ENCODE assay signal across 8 cellular contexts in genomic region chr19:5826531-5827341, GRCh38. TPM values are rescaled to one million over a fixed set of nuclear protein-coding genes. Genes with fewer than 3 reads are reported as not detected.
A peak's percentile ranks its signal among the peaks of the same experiment; 100 is the strongest.
DNase-seq lines count a peak whose midpoint lies in the region; ATAC-seq and TF ChIP-seq lines count a peak whose summit lies in the region.

No MANE protein-coding gene starts in this region.

- H3K4me3 ChIP-seq in esophagus muscularis mucosa, result no peak overlapping the region

- TF ChIP-seq EP300 in esophagus muscularis mucosa (IDR thresholded peaks at IDR 0.05), result no peak

- TF ChIP-seq POLR2A in esophagus muscularis mucosa (IDR thresholded peaks at IDR 0.05; ENCODE audit: low read depth), result no peak

- TF ChIP-seq CTCF in esophagus muscularis mucosa (IDR thresholded peaks at IDR 0.05), result peak; percentile 17 to 40 (median 38)
- no peak for TF ChIP-seq CTCF in neural crest cell (conservative IDR thresholded peaks at IDR 0.05)

- ATAC-seq in T-helper 17 cell, result no peak
- ATAC-seq in GM18870 (IDR thresholded peaks at IDR 0.05; ENCODE audit: unreplicated experiment), result no peak

- H3K27ac ChIP-seq in esophagus muscularis mucosa (replicated peaks in 1 of 4), result peak overlapping the region; percentile 89 to 95 (median 91)

- DNase-seq in NCI-H446 treated with DMSO at 0.1 percent for 48 hours (lab: John Stamatoyannopoulos, UW), result peak; percentile 12
- no peak for DNase-seq in NCI-H446 (lab: John Stamatoyannopoulos, UW)
- peak; percentile 85 for DNase-seq in NCI-H1417 treated with DMSO at 0.1 percent for 48 hours (lab: John Stamatoyannopoulos, UW)
- no peak for DNase-seq in T-helper 17 cell
- no peak for DNase-seq in esophagus muscularis mucosa (ENCODE audit: extremely low spot score)
- peak; percentile 45 for DNase-seq in neural crest cell (ENCODE audit: low read depth, low spot score)
- DNase-seq in GM03348 (ENCODE audit: low spot score), result no peak

- H3K9me3 ChIP-seq in T-helper 17 cell (ENCODE audit: control insufficient read depth, low read length, poor library complexity, severe bottlenecking) (no peaks in the 10 kb centered on the region), esophagus muscularis mucosa (no peaks in the 10 kb centered on the region)

- peaks cover 6% of the 10 kb centered on the region for H3K4me1 Mint-ChIP-seq in T-helper 17 cell
- H3K4me1 Mint-ChIP-seq in neural crest cell, result peaks cover 14% of the 10 kb centered on the region

- H3K4me1 ChIP-seq in esophagus muscularis mucosa, result peaks cover 27 to 58% (median 46%) of the 10 kb centered on the region in 4 donors

- H3K27me3 Mint-ChIP-seq in T-helper 17 cell, result no peaks in the 10 kb centered on the region
- H3K27me3 Mint-ChIP-seq in neural crest cell (ENCODE audit: low read depth), result peaks cover 6% of the 10 kb centered on the region

- H3K4me3 Mint-ChIP-seq in T-helper 17 cell (peak overlapping the region; percentile 88), neural crest cell (peak overlapping the region; percentile 88)

- 19% methylated on average over 23 of the region's 24 CpGs for WGBS in esophagus muscularis mucosa

- H3K27me3 ChIP-seq in esophagus muscularis mucosa, result peaks cover 0 to 39% (median 1%) of the 10 kb centered on the region in 4 donors

- no peaks in the 10 kb centered on the region for H3K36me3 ChIP-seq in esophagus muscularis mucosa

- H3K27ac Mint-ChIP-seq in T-helper 17 cell (peak overlapping the region; percentile 88), neural crest cell (ENCODE audit: unreplicated experiment) (peak overlapping the region; percentile 98)

- H3K36me3 Mint-ChIP-seq in T-helper 17 cell (ENCODE audit: low read depth) (peaks cover 4% of the 10 kb centered on the region), neural crest cell (ENCODE audit: low read depth) (no peaks in the 10 kb centered on the region)

- intact Hi-C loops in esophagus muscularis mucosa (cut with DNase I), result loop anchor here (5.0 kb wide), 1 partner anchor 66 kb away; no protein-coding TSS in a partner anchor

- no peaks in the 10 kb centered on the region for H3K9me3 Mint-ChIP-seq in neural crest cell

RNA-seq across cellular contexts. Expression of gene FUT6, which starts 12.8 kb away (rescaled TPM):
- total RNA-seq in T-helper 17 cell (not detected), esophagus muscularis mucosa (under 1 TPM in 1 of 4 donors, not detected in 3; 0.17 TPM), neural crest cell (not detected in 2 replicates)

RNA-seq across cellular contexts. Expression of gene NRTN, which starts 21.9 kb away (rescaled TPM):
- total RNA-seq in T-helper 17 cell, result under 1 TPM; 0.35 to 0.39 TPM
- total RNA-seq in esophagus muscularis mucosa, result 10 to 100 TPM; 12.9 to 53.0 (median 29.5) TPM
- total RNA-seq in neural crest cell, result 4.4 and 4.8 TPM in 2 replicates

RNA-seq across cellular contexts. Expression of gene FUT3, which starts 24.5 kb away (rescaled TPM):
- total RNA-seq in T-helper 17 cell (under 1 TPM in 1 of 2 donors, not detected in 1; 0.50 TPM), esophagus muscularis mucosa (under 1 TPM in 1 of 4 donors, not detected in 3; 0.57 TPM), neural crest cell (not detected in 2 replicates)

RNA-seq across cellular contexts. Expression of gene DUS3L, which starts 35.8 kb away (rescaled TPM):
- total RNA-seq in T-helper 17 cell (100 to 1,000 TPM; 128 to 131 TPM), esophagus muscularis mucosa (10 to 100 TPM; 20.3 to 34.1 (median 27.3) TPM), neural crest cell (65.1 and 67.2 TPM in 2 replicates)

RNA-seq across cellular contexts. Expression of gene PRR22, which starts 42.2 kb away (rescaled TPM):
- total RNA-seq in T-helper 17 cell, result 1 to 10 TPM; 3.8 to 3.9 TPM
- total RNA-seq in esophagus muscularis mucosa, result 1 to 10 TPM in 2 of 4 donors, under 1 TPM in 2; 0.19 to 1.2 (median 1.0) TPM
- 6.7 and 6.8 TPM in 2 replicates for total RNA-seq in neural crest cell

Comparison
In these comparisons a context has a peak if more than half of its experiments do, and no peak if none do; other contexts are left out.
1. DNase-seq: peak in NCI-H446 treated with DMSO at 0.1 percent for 48 hours (single experiment), NCI-H1417 treated with DMSO at 0.1 percent for 48 hours (single experiment) and neural crest cell (single experiment); none in NCI-H446 (0 of 2), T-helper 17 cell (0 of 3), esophagus muscularis mucosa (single experiment) and GM03348 (single experiment).